In the genomic region with DNA sequence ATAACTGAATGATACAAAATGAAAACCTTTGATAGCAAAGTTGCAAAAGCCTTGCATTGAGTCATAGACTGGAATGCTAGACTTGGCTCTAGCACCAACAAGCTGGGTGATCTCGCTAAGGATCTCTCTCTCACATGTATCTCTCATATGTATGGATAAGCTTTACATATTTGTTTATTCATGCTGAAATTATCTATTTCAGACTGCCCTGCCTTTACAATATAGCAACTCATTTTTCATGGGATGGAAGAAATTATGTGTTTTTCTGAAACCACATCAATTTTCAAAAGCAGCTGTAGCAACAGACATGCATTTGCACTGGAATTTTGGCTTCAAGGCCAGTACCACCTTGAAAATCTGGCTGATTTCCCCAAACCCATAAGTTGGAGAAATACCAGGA, we compare ENCODE assay signal across 18 cellular contexts. TPM values are rescaled to one million over a fixed set of nuclear protein-coding genes. Genes with fewer than 3 reads are reported as not detected.
DNase-seq lines count a peak whose midpoint lies in the region; ATAC-seq and TF ChIP-seq lines count a peak whose summit lies in the region.
"Had no signal": no experiment of that assay in that cellular context is flagged by ENCODE, and none has a peak within 500 bp of the region (broad histone marks: within the 10 kb centered on the region; RNA-seq: fewer than 3 reads in every experiment).

No MANE protein-coding gene starts in this region.

- H3K36me3 Mint-ChIP-seq in Caco-2 (ENCODE audit: insufficient read depth, unreplicated experiment): no peaks in the 10 kb centered on the region

- TF ChIP-seq CTCF in astrocyte of the spinal cord (IDR thresholded peaks at IDR 0.05; ENCODE audit: low read depth, low read length): no peak
- TF ChIP-seq CTCF in heart left ventricle (IDR thresholded peaks at IDR 0.05): no peak
- no peak for TF ChIP-seq CTCF in Caco-2 (IDR thresholded peaks at IDR 0.05; ENCODE audit: insufficient read depth in 1 of 2, low read depth in 1 of 2, low read length in 1 of 2, severe bottlenecking in 1 of 2, unreplicated experiment in 1 of 2)

- H3K27me3 Mint-ChIP-seq in Caco-2 (ENCODE audit: insufficient read depth, unreplicated experiment): no peaks in the 10 kb centered on the region

- DNase-seq in EH (ENCODE audit: low read depth) (peak; percentile 26), astrocyte of the spinal cord (ENCODE audit: low read depth, low spot score) (peak; percentile 80), heart left ventricle (no peak), sciatic nerve (ENCODE audit: low spot score) (no peak), SW 1271 (lab: John Stamatoyannopoulos, UW) (no peak), Caco-2 (no peak)
- DNase-seq: activated T-cell treated with anti-CD3 and anti-CD28 coated beads for 4 hours; anterior cingulate cortex; midbrain; NCI-H2171 treated with DMSO at 0.1 percent for 48 hours; Peyer's patch; stimulated activated CD4-positive, alpha-beta T cell treated with anti-CD3 and anti-CD28 coated beads, Interleukin-12 subunit alpha, Interleukin-12 subunit beta, amount 100 ng/mL, for 4 hours; stimulated activated CD8-positive, alpha-beta memory T cell treated with anti-CD3 and anti-CD28 coated beads, Interleukin-4, amount 100 ng/mL, for 48 hours; WERI-Rb-1 had no signal

- peak in 1 of 4 donors; percentile 67 for ATAC-seq in heart left ventricle
- ATAC-seq in sciatic nerve: peak; percentile 73
- no peak for ATAC-seq in HG03097 (IDR thresholded peaks at IDR 0.05; ENCODE audit: low FRiP score, unreplicated experiment)
- no peak for ATAC-seq in HG02840 (IDR thresholded peaks at IDR 0.05; ENCODE audit: low FRiP score, unreplicated experiment)

- WGBS in heart left ventricle, 4 donors: 49 to 83% (median 69%) methylated on average over 1 of the region's 1 CpG

- no TSS peak for BruUV-seq in Caco-2 (replicated peaks; lab: Mats Ljungman, UMichigan)

- H3K36me3 ChIP-seq in heart left ventricle (no peaks in the 10 kb centered on the region), Caco-2 (ENCODE audit: control insufficient read depth, insufficient read depth, low read length) (no peaks in the 10 kb centered on the region)
- H3K36me3 ChIP-seq: Peyer's patch had no signal

- no peak overlapping the region for H3K4me3 Mint-ChIP-seq in Caco-2 (ENCODE audit: unreplicated experiment)

- no peak overlapping the region for H3K27ac Mint-ChIP-seq in Caco-2 (ENCODE audit: unreplicated experiment)

- H3K4me1 Mint-ChIP-seq in Caco-2 (ENCODE audit: low read depth, unreplicated experiment): no peaks in the 10 kb centered on the region

- H3K9me3 Mint-ChIP-seq in Caco-2 (ENCODE audit: unreplicated experiment): no peaks in the 10 kb centered on the region

- H3K4me3 ChIP-seq in astrocyte of the spinal cord (ENCODE audit: low read depth, low read length) (no peak overlapping the region), heart left ventricle (no peak overlapping the region), Caco-2 (ENCODE audit: low read depth, low read length) (no peak overlapping the region)
- H3K4me3 ChIP-seq: Peyer's patch had no signal

- intact Hi-C loops in heart left ventricle (cut with DNase I) (loop anchor here in 1 of 10 donors (5.0 kb wide), 1 partner anchor 42 kb away; no protein-coding TSS in a partner anchor), sciatic nerve (cut with DNase I) (no loop called here), Caco-2 (cut with micrococcal nuclease; ENCODE audit: unreplicated experiment) (no loop called here)

- in situ Hi-C loops in astrocyte of the spinal cord (cut with HindIII; ENCODE audit: low sequenced_read_pairs): no loop called here

- H3K4me1 ChIP-seq in heart left ventricle (peaks cover 0 to 53% (median 0%) of the 10 kb centered on the region in 12 donors), Caco-2 (no peaks in the 10 kb centered on the region)
- H3K4me1 ChIP-seq: Peyer's patch had no signal

- no peaks in the 10 kb centered on the region for H3K9me3 ChIP-seq in heart left ventricle
- no peaks in the 10 kb centered on the region for H3K9me3 ChIP-seq in Caco-2
- H3K9me3 ChIP-seq: Peyer's patch had no signal

- H3K27me3 ChIP-seq in heart left ventricle (peaks cover 0 to 5% (median 0%) of the 10 kb centered on the region in 9 donors), Caco-2 (replicated peaks; ENCODE audit: control insufficient read depth, insufficient read depth, low read length) (no peaks in the 10 kb centered on the region)
- H3K27me3 ChIP-seq: Peyer's patch had no signal

- TF ChIP-seq POLR2A in heart left ventricle (IDR thresholded peaks at IDR 0.05): no peak

- POLR2A ChIA-PET in Caco-2 (lab: Charles Lee): no interaction called here

- CTCF ChIA-PET in Caco-2 (lab: Charles Lee): no interaction called here

- H3K27ac ChIP-seq in heart left ventricle: peak overlapping the region in 11 of 12 donors; percentile 3 to 80 (median 64)
- H3K27ac ChIP-seq: KMS-11, WERI-Rb-1 had no signal

RNA-seq across cellular contexts. Expression of gene RERG, which starts 11.4 kb away (rescaled TPM):
- 10 to 100 TPM in 1 of 9 donors, 1 to 10 TPM in 8; 2.9 to 17.7 (median 4.2) TPM for total RNA-seq in heart left ventricle
- polyA plus RNA-seq in heart left ventricle: 1 to 10 TPM; 3.7 to 5.3 TPM
- total RNA-seq in sciatic nerve: 21.9 TPM
- total RNA-seq in Caco-2 (2022): 0.37 TPM in 1 of 2 replicates, not detected in the other
- polyA plus RNA-seq: BJ had no signal

Comparison
In these comparisons a context has a peak if more than half of its experiments do, and no peak if none do; other contexts are left out.
1. DNase-seq: peak in EH (single experiment) and astrocyte of the spinal cord (single experiment); none in heart left ventricle (0 of 5), sciatic nerve (single experiment), SW 1271 (0 of 2) and Caco-2 (0 of 2).